Comparison of ENCODE assay signal across 8 cellular contexts in the genomic region with DNA sequence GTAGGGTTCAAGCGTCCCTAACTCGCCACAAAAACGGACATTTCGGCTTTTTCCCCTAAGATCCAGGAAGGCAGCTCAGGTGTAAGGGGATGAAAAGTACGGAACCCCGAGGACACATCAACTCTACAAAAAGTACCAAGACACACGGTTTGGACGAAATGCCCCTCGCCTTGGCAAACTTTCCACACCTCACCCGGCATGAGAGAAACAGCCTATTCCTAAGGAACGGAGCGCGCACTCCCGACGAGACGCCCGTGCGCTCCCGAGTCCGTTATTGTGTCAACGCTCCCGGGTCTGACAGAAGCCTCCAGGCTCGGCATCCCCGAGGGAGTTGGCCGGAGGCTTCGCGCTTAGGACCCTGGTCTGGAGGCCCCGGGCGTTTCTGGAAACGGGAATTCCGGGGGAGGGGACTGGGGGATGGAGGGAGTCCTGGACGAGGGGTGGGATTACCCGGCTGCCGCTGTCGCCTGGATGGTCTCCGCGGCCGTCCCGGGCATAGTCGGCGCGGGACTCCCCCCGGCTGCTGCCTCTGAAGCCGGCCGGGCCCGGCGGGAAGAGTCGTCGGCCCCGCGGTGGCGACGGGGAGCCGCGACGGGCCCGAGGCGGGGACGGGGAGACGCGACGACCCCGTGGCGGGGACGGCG. TPM values are rescaled to one million over a fixed set of nuclear protein-coding genes. Genes with fewer than 3 reads are reported as not detected.
A peak's percentile ranks its signal among the peaks of the same experiment; 100 is the strongest.
DNase-seq lines count a peak whose midpoint lies in the region; ATAC-seq and TF ChIP-seq lines count a peak whose summit lies in the region.

No MANE protein-coding gene starts in this region.

- intact Hi-C loops in activated CD4-positive, alpha-beta T cell treated with anti-CD3 and anti-CD28 coated beads for 36 hours (cut with DNase I, micrococcal nuclease): loop anchor here (1.0 to 5.0 kb wide), 14 partner anchors 15 to 1019 kb away; partner anchors contain the start of genes ABCC10 (in 2 of the 2), CDC5L (in 1 of the 2), CRIP3 (in 1 of the 2) and GTPBP2 (in 1 of the 2)

- H3K79me2 ChIP-seq in SK-N-SH (ENCODE audit: insufficient read depth): peaks cover 39% of the 10 kb centered on the region

- peak overlapping the region; percentile 81 for H3K4me2 ChIP-seq in SK-N-SH

- peaks cover 11 to 16% of the 10 kb centered on the region in 2 experiments for H3K36me3 ChIP-seq in SK-N-SH (replicated peaks in 1 of 2; ENCODE audit: control insufficient read depth in 1 of 2, insufficient read depth in 2 of 2, low read length in 1 of 2)

- no peak for DNase-seq in activated CD4-positive, alpha-beta T cell treated with anti-CD3 and anti-CD28 coated beads for 36 hours
- no peak for DNase-seq in activated CD4-positive, alpha-beta T cell treated with anti-CD3 and anti-CD28 coated beads for 1 hour
- DNase-seq in SK-N-SH: peak; percentile 74
- peak; percentile 21 for DNase-seq in stimulated activated CD4-positive, alpha-beta T cell treated with anti-CD3 and anti-CD28 coated beads, Interleukin-4, amount 100 ng/mL, for 1 hour
- DNase-seq in NOMO-1 treated with dmso at 0.1 percent for 144 hours (lab: John Stamatoyannopoulos, UW; ENCODE audit: unreplicated experiment): no peak

- no peaks in the 10 kb centered on the region for H3K27me3 Mint-ChIP-seq in activated CD4-positive, alpha-beta T cell treated with anti-CD3 and anti-CD28 coated beads for 36 hours

- H2AFZ ChIP-seq in SK-N-SH (ENCODE audit: low read depth): peak overlapping the region; percentile 67; the same call in 1 of the 2 replicates

- H3F3A ChIP-seq in SK-N-SH (replicated peaks; ENCODE audit: insufficient read depth): peaks cover 3% of the 10 kb centered on the region

- peak overlapping the region; percentile 86 for H3K4me3 Mint-ChIP-seq in activated CD4-positive, alpha-beta T cell treated with anti-CD3 and anti-CD28 coated beads for 36 hours

- no peaks in the 10 kb centered on the region for H3K9me3 ChIP-seq in SK-N-SH

- peaks cover 39% of the 10 kb centered on the region for H3K4me1 Mint-ChIP-seq in activated CD4-positive, alpha-beta T cell treated with anti-CD3 and anti-CD28 coated beads for 36 hours

- H3K4me1 ChIP-seq in SK-N-SH (ENCODE audit: control insufficient read depth in 1 of 2, insufficient read depth in 2 of 2, low read depth in 1 of 2, low read length in 1 of 2): peaks cover 8 to 9% of the 10 kb centered on the region in 2 experiments; a peak in 3 of 4 replicates

- TF ChIP-seq CTCF in SK-N-SH (IDR thresholded peaks at IDR 0.05): no peak

- WGBS in SK-N-SH (ENCODE audit: low lambda C conversion rate): 3% methylated on average over 10 of the region's 66 CpGs

- no peak for TF ChIP-seq RAD21 in SK-N-SH (IDR thresholded peaks at IDR 0.05; ENCODE audit: low read length)

- H3K9me2 ChIP-seq in SK-N-SH: no peaks in the 10 kb centered on the region

- CTCF ChIA-PET in activated CD4-positive, alpha-beta T cell treated with anti-CD3 and anti-CD28 coated beads for 36 hours (lab: Charles Lee): interaction anchor here (0.9 to 3.3 kb wide), 5 partner anchors 10 to 139 kb away, joined by 3 to 9 read pairs (median 3); partner anchors contain the start of gene DNPH1
- CTCF ChIA-PET in SK-N-SH (lab: Yijun Ruan, JAX): interaction anchor here (0.6 to 3.5 kb wide), 8 partner anchors 11 to 426 kb away, joined by 3 to 15 read pairs (median 4); partner anchors contain the start of gene DNPH1

- no peaks in the 10 kb centered on the region; the same call in 1 of the 2 replicates for H4K20me1 ChIP-seq in SK-N-SH (ENCODE audit: insufficient read depth)

- H3K4me3 ChIP-seq in SK-N-SH (ENCODE audit: low read depth in 2 of 2, low read length in 1 of 2): peak overlapping the region; percentile 80 to 89

- peak overlapping the region; percentile 84 for H3K27ac Mint-ChIP-seq in activated CD4-positive, alpha-beta T cell treated with anti-CD3 and anti-CD28 coated beads for 36 hours

- no peak for TF ChIP-seq EP300 in SK-N-SH (IDR thresholded peaks at IDR 0.05; ENCODE audit: borderline replicate concordance in 1 of 2, low read depth in 1 of 2, low read length in 1 of 2)

- H3K27ac ChIP-seq in SK-N-SH (ENCODE audit: low read depth in 2 of 2, low read length in 1 of 2) (peak overlapping the region; percentile 42 to 86; a peak in 3 of 4 replicates), cingulate gyrus (ENCODE audit: low read depth, low read length) (peak overlapping the region; percentile 39), layer of hippocampus (ENCODE audit: low read depth, low read length) (peak overlapping the region; percentile 89)

- no peaks in the 10 kb centered on the region for H3K9me3 Mint-ChIP-seq in activated CD4-positive, alpha-beta T cell treated with anti-CD3 and anti-CD28 coated beads for 36 hours (ENCODE audit: low read depth)

- H3K27me3 ChIP-seq in SK-N-SH (ENCODE audit: insufficient read depth) (no peaks in the 10 kb centered on the region), layer of hippocampus (ENCODE audit: control insufficient read depth, insufficient read depth, low read length) (no peaks in the 10 kb centered on the region)

- POLR2A ChIA-PET in activated CD4-positive, alpha-beta T cell treated with anti-CD3 and anti-CD28 coated beads for 36 hours (lab: Charles Lee): interaction anchor here (0.9 to 1.7 kb wide), 3 partner anchors 15 to 59 kb away, joined by 3 to 15 read pairs (median 4); partner anchors contain the start of gene ABCC10
- POLR2A ChIA-PET in SK-N-SH (lab: Yijun Ruan, JAX): interaction anchor here (1.0 to 1.4 kb wide), 3 partner anchors 81 to 197 kb away, joined by 3 to 4 read pairs (median 3); partner anchors contain the start of gene CUL9

- H3K36me3 Mint-ChIP-seq in activated CD4-positive, alpha-beta T cell treated with anti-CD3 and anti-CD28 coated beads for 36 hours (ENCODE audit: low read depth): peaks cover 10% of the 10 kb centered on the region

- peak overlapping the region; percentile 74 for H3K9ac ChIP-seq in SK-N-SH

- peak; percentile 1 for ATAC-seq in activated CD4-positive, alpha-beta T cell treated with anti-CD3 and anti-CD28 coated beads for 36 hours
- ATAC-seq in HG02981 (IDR thresholded peaks at IDR 0.05; ENCODE audit: unreplicated experiment): peak; percentile 7

TF ChIP-seq in SK-N-SH, 30 proteins besides CTCF, POLR2A, EP300 and RAD21:
- TF ChIP-seq MXI1 (IDR thresholded peaks at IDR 0.05; ENCODE audit: low read depth, low read length) (no peak), ELF1 (IDR thresholded peaks at IDR 0.05) (no peak), GATA2 (CRISPR knock-in tag; IDR thresholded peaks at IDR 0.05) (no peak), YY1 (IDR thresholded peaks at IDR 0.05; ENCODE audit: low read depth) (no peak), MAX (IDR thresholded peaks at IDR 0.05; ENCODE audit: low read depth) (no peak), SIN3A (IDR thresholded peaks at IDR 0.05; ENCODE audit: borderline replicate concordance, low read depth, low read length) (peak; percentile 62; the same call in 1 of the 2 replicates), JUND (IDR thresholded peaks at IDR 0.05) (no peak)

RNA-seq across cellular contexts. Expression of gene ZNF318, which starts 0.8 kb away (rescaled TPM):
- total RNA-seq in activated CD4-positive, alpha-beta T cell treated with anti-CD3 and anti-CD28 coated beads for 36 hours: 10 to 100 TPM; 11.2 to 12.9 TPM
- polyA plus RNA-seq in SK-N-SH (2012; rRNA removed): 6.3 and 7.8 TPM in 2 replicates
- polyA plus RNA-seq in SK-N-SH (2012; cell fraction: cytosol; rRNA removed): 6.0 and 6.4 TPM in 2 replicates
- 9.8 and 14.8 TPM in 2 replicates for polyA plus RNA-seq in SK-N-SH (2012; cell fraction: nucleus; rRNA removed)

RNA-seq across cellular contexts. Expression of gene ABCC10, which starts 58.7 kb away (rescaled TPM):
- total RNA-seq in activated CD4-positive, alpha-beta T cell treated with anti-CD3 and anti-CD28 coated beads for 36 hours: 10 to 100 TPM; 27.8 to 29.0 TPM
- polyA plus RNA-seq in SK-N-SH (2012; rRNA removed): 21.5 and 28.3 TPM in 2 replicates
- 7.0 and 12.0 TPM in 2 replicates for polyA plus RNA-seq in SK-N-SH (2012; cell fraction: cytosol; rRNA removed)
- 74.8 and 77.9 TPM in 2 replicates for polyA plus RNA-seq in SK-N-SH (2012; cell fraction: nucleus; rRNA removed)

Comparison
In these comparisons a context has a peak if more than half of its experiments do, and no peak if none do; other contexts are left out.
1. DNase-seq: peak in SK-N-SH (single experiment) and stimulated activated CD4-positive, alpha-beta T cell treated with anti-CD3 and anti-CD28 coated beads, Interleukin-4, amount 100 ng/mL, for 1 hour (single experiment); none in activated CD4-positive, alpha-beta T cell treated with anti-CD3 and anti-CD28 coated beads for 36 hours (single experiment), activated CD4-positive, alpha-beta T cell treated with anti-CD3 and anti-CD28 coated beads for 1 hour (single experiment) and NOMO-1 treated with dmso at 0.1 percent for 144 hours (single experiment).
2. H3K27ac ChIP-seq: peak in every context shown above with its lines; median percentile 89 in layer of hippocampus; 64 in SK-N-SH; 39 in cingulate gyrus.